ENCODE assay signal across 9 cellular contexts in genomic region chr7:7416031-7416968, GRCh38.
DNase-seq lines count a peak whose midpoint lies in the region; ATAC-seq, FAIRE-seq and TF ChIP-seq lines count a peak whose summit lies in the region.
"Had no signal": no experiment of that assay in that cellular context is flagged by ENCODE, and none has a peak within 500 bp of the region (broad histone marks: within the 10 kb centered on the region; RNA-seq: fewer than 3 reads in every experiment).

No MANE protein-coding gene starts in this region.

- H3K9me3 ChIP-seq in GM12878 (replicated peaks; ENCODE audit: control insufficient read depth, insufficient read depth, low read length) (no peaks in the 10 kb centered on the region), pancreas (no peaks in the 10 kb centered on the region)

- no peak overlapping the region for H3K4me3 Mint-ChIP-seq in chondrocyte (ENCODE audit: unreplicated experiment)

- TF ChIP-seq POLR2A in GM12878 (IDR thresholded peaks at IDR 0.05; ENCODE audit: low read depth, low read length) = no peak

- no peaks in the 10 kb centered on the region for H3K4me1 ChIP-seq in GM12878 (ENCODE audit: control insufficient read depth, insufficient read depth, low read length)
- peaks cover 0 to 10% (median 5%) of the 10 kb centered on the region in 3 donors for H3K4me1 ChIP-seq in pancreas

- TF ChIP-seq EP300 in GM12878 (IDR thresholded peaks at IDR 0.05; ENCODE audit: borderline replicate concordance in 1 of 2, control insufficient read depth in 1 of 2, low read depth in 2 of 2, low read length in 2 of 2) = no peak

- no peaks in the 10 kb centered on the region for H3K36me3 Mint-ChIP-seq in chondrocyte (ENCODE audit: low read depth)

- no peaks in the 10 kb centered on the region for H3K79me2 ChIP-seq in GM12878 (ENCODE audit: control insufficient read depth, insufficient read depth, low read length)

- H3K36me3 ChIP-seq in GM12878 (ENCODE audit: control insufficient read depth in 2 of 2, insufficient read depth in 2 of 2, low read length in 1 of 2) = no peaks in the 10 kb centered on the region
- no peaks in the 10 kb centered on the region for H3K36me3 ChIP-seq in pancreas

- BruUV-seq in GM12878 (replicated peaks; lab: Mats Ljungman, UMichigan) = no TSS peak

- SMC1A ChIA-PET in GM12878 (lab: Charles Lee; ENCODE audit: uncharacterized antibody, unreplicated experiment) = interaction anchor here (0.7 to 1.7 kb wide), 9 partner anchors 8 to 311 kb away, joined by 3 to 6 read pairs (median 3); no protein-coding TSS in a partner anchor

- intact Hi-C loops in GM12878 (cut with micrococcal nuclease; ENCODE audit: unreplicated experiment) = no loop called here
- intact Hi-C loops in pancreas (cut with DNase I) = no loop called here

- no peaks in the 10 kb centered on the region for H3K27me3 ChIP-seq in GM12878 (replicated peaks in 1 of 2; ENCODE audit: control insufficient read depth in 2 of 2, insufficient read depth in 2 of 2, low read length in 1 of 2)
- H3K27me3 ChIP-seq in pancreas = no peaks in the 10 kb centered on the region

- TF ChIP-seq CTCF in GM12878 (IDR thresholded peaks at IDR 0.05 in 2 of 3, conservative IDR thresholded peaks at IDR 0.05 in 1 of 3; ENCODE audit: control insufficient read depth in 2 of 3, extremely low read depth in 1 of 3, insufficient read depth in 1 of 3, low read depth in 3 of 3, low read length in 3 of 3) = no peak
- no peak for TF ChIP-seq CTCF in pancreas (IDR thresholded peaks at IDR 0.05)
- TF ChIP-seq CTCF in chondrocyte (IDR thresholded peaks at IDR 0.05) = no peak

- H3K4me3 ChIP-seq in GM12878 (no peak overlapping the region), pancreas (no peak overlapping the region)

- in situ Hi-C loops in GM12878 (cut with MboI) = no loop called here

- H4K20me1 ChIP-seq in GM12878 (ENCODE audit: control insufficient read depth, insufficient read depth) = no peaks in the 10 kb centered on the region

- no peak overlapping the region for H3K27ac Mint-ChIP-seq in chondrocyte (ENCODE audit: unreplicated experiment)

- H3K27me3 Mint-ChIP-seq in chondrocyte (ENCODE audit: low read depth) = no peaks in the 10 kb centered on the region

- ATAC-seq in GM19452 (IDR thresholded peaks at IDR 0.05; ENCODE audit: unreplicated experiment) (peak; percentile 80), GM12878 (peak; percentile 55), pancreas (peak; percentile 87 to 95 (median 93))

- H3K4me2 ChIP-seq in GM12878 (ENCODE audit: control insufficient read depth, insufficient read depth) = no peak overlapping the region

- H3K27ac ChIP-seq in GM12878 (ENCODE audit: control insufficient read depth, insufficient read depth) = no peak overlapping the region
- peak overlapping the region; percentile 17 to 52 (median 37) for H3K27ac ChIP-seq in pancreas

- H2AFZ ChIP-seq in GM12878 (ENCODE audit: control insufficient read depth, low read depth, low read length) = no peak overlapping the region

- H3K4me1 Mint-ChIP-seq in chondrocyte (ENCODE audit: low read depth) = no peaks in the 10 kb centered on the region

- no peak for FAIRE-seq in GM12878 (lab: Jason Lieb, UNC)
- FAIRE-seq in pancreas (lab: Jason Lieb, UNC) = no peak

- peak; percentile 4 for DNase-seq in HuH-7 (ENCODE audit: low spot score)
- no peak for DNase-seq in GM12878 (ENCODE audit: low read depth, low spot score)
- peak in 4 of 6 donors; percentile 34 to 63 (median 51) for DNase-seq in pancreas
- DNase-seq in NCI-H345 treated with DMSO at 0.1 percent for 48 hours (lab: John Stamatoyannopoulos, UW; ENCODE audit: unreplicated experiment) = no peak
- DNase-seq in amygdala (lab: John Stamatoyannopoulos, UW) = no peak
- DNase-seq in chondrocyte (ENCODE audit: low spot score) = no peak
- DNase-seq: head of caudate nucleus; stimulated activated CD4-positive, alpha-beta T cell treated with anti-CD3 and anti-CD28 coated beads, Interleukin-15, amount 100 ng/mL, for 24 hours had no signal

- RAD21 ChIA-PET in GM12878 (lab: Charles Lee; ENCODE audit: unreplicated experiment) = interaction anchor here (1.5 kb wide), 1 partner anchor 93 kb away, joined by 4 read pairs; no protein-coding TSS in a partner anchor

- no peak overlapping the region for H3K9ac ChIP-seq in GM12878 (ENCODE audit: control insufficient read depth, insufficient read depth, low read length)

- POLR2A ChIA-PET in GM12878 (lab: Charles Lee) = no interaction called here

- 24% methylated on average over 6 of the region's 6 CpGs for WGBS in GM12878 (ENCODE audit: insufficient coverage, insufficient replicate concordance, low lambda C conversion rate, missing lambda C conversion rate)
- 14 to 20% methylated on average over 6 of the region's 6 CpGs for WGBS in pancreas, 2 donors

- TF ChIP-seq RAD21 in GM12878 (IDR thresholded peaks at IDR 0.05; ENCODE audit: insufficient read depth, low read depth, low read length) = no peak

- CTCF ChIA-PET in GM12878 (lab: Yijun Ruan, JAX) = interaction anchor here (0.5 to 1.6 kb wide), 6 partner anchors 9 to 880 kb away, joined by 3 to 7 read pairs (median 4); no protein-coding TSS in a partner anchor

- no peaks in the 10 kb centered on the region for H3K9me3 Mint-ChIP-seq in chondrocyte (ENCODE audit: low read depth)

TF ChIP-seq in GM12878, 131 proteins besides CTCF, POLR2A, EP300 and RAD21:
- TF ChIP-seq IKZF2 (IDR thresholded peaks at IDR 0.05) = peak in 1 of 2 experiments; percentile 24; a peak in 2 of 4 replicates
- no peak for TF ChIP-seq IRF5 (IDR thresholded peaks at IDR 0.05; ENCODE audit: borderline replicate concordance)
- TF ChIP-seq MAX (IDR thresholded peaks at IDR 0.05; ENCODE audit: low read depth, low read length) = no peak
- no peak for TF ChIP-seq PAX5 (IDR thresholded peaks at IDR 0.05; ENCODE audit: borderline replicate concordance, low read depth, low read length)
- no peak for TF ChIP-seq ZNF384 (IDR thresholded peaks at IDR 0.05; ENCODE audit: borderline replicate concordance, low read depth, low read length)
- TF ChIP-seq EGR1 (IDR thresholded peaks at IDR 0.05; ENCODE audit: borderline replicate concordance in 1 of 2, low read depth in 2 of 2, low read length in 2 of 2) = no peak
- TF ChIP-seq POLR2AphosphoS5 (IDR thresholded peaks at IDR 0.05; ENCODE audit: low read length) = no peak
- peak; percentile 36; the same call in 1 of the 2 replicates for TF ChIP-seq MTA2 (IDR thresholded peaks at IDR 0.05; ENCODE audit: low read depth)
- no peak for TF ChIP-seq ATF2 (IDR thresholded peaks at IDR 0.05; ENCODE audit: low read length)
- TF ChIP-seq DPF2 (IDR thresholded peaks at IDR 0.05) = no peak
- TF ChIP-seq YY1 (IDR thresholded peaks at IDR 0.05; ENCODE audit: low read depth, low read length) = no peak
TF ChIP-seq in GM12878: peak in this region for 2.

Comparison
In these comparisons a context has a peak if more than half of its experiments do, and no peak if none do; other contexts are left out.
1. DNase-seq: peak in HuH-7 (single experiment) and pancreas (4 of 6); none in GM12878 (single experiment), NCI-H345 treated with DMSO at 0.1 percent for 48 hours (single experiment), amygdala (0 of 56) and chondrocyte (single experiment).
2. Peak in every context shown above with its lines, with median percentiles within 50 percentile points of each other: ATAC-seq.